ENCODE assay signal across 12 cellular contexts in genomic region chr1:195663549-195664280, GRCh38.
DNase-seq lines count a peak whose midpoint lies in the region; ATAC-seq, FAIRE-seq and TF ChIP-seq lines count a peak whose summit lies in the region.
"Had no signal": no experiment of that assay in that cellular context is flagged by ENCODE, and none has a peak within 500 bp of the region (broad histone marks: within the 10 kb centered on the region; RNA-seq: fewer than 3 reads in every experiment).

No MANE protein-coding gene starts in this region.

- no peak for TF ChIP-seq POLR2A in K562 (conservative IDR thresholded peaks at IDR 0.05)

- no peak overlapping the region for H3K27ac Mint-ChIP-seq in activated T-helper 17 cell treated with anti-CD3 and anti-CD28 coated beads, Interleukin-2, amount 50 U/mL, for 72 hours
- H3K27ac Mint-ChIP-seq: activated T-helper 2 cell treated with anti-CD3 and anti-CD28 coated beads, Interferon-gamma antibody, Interleukin-2, Interleukin-4, amounts not matched to agents 10 μg/mL and 5 μg/mL and 100 μg/mL, durations not matched to agents 14 hours and 24 hours and 36 hours had no signal

- 0% methylated on average over 4 of the region's 4 CpGs for WGBS in K562 (ENCODE audit: insufficient coverage, low coverage, missing lambda C conversion rate)
- 74 to 81% methylated on average over 4 of the region's 4 CpGs for WGBS in lung, 2 donors

- POLR2A ChIA-PET in BJ (lab: Charles Lee) = no interaction called here
- POLR2A ChIA-PET in K562 (lab: Yijun Ruan, JAX) = interaction anchor here (1.2 kb wide), 1 partner anchor 10 kb away, joined by 3 read pairs; no protein-coding TSS in a partner anchor

- TF ChIP-seq EP300 in K562 (IDR thresholded peaks at IDR 0.05; ENCODE audit: low read length) = no peak

- no peaks in the 10 kb centered on the region for H4K20me1 ChIP-seq in K562 (replicated peaks; ENCODE audit: control insufficient read depth, insufficient read depth, low read length)

- intact Hi-C loops in K562 (cut with micrococcal nuclease) = no loop called here
- intact Hi-C loops in tibial artery (cut with DNase I; ENCODE audit: low total_unique reads) = no loop called here

- TF ChIP-seq CTCF in BJ (IDR thresholded peaks at IDR 0.05; ENCODE audit: insufficient read depth, low read depth, low read length) (no peak), K562 (IDR thresholded peaks at IDR 0.05 in 2 of 3, conservative IDR thresholded peaks at IDR 0.05 in 1 of 3; ENCODE audit: insufficient read depth in 2 of 3, low read depth in 1 of 3, low read length in 3 of 3) (no peak), lung (IDR thresholded peaks at IDR 0.05; ENCODE audit: control extremely low read depth, extremely low read depth) (no peak), tibial artery (IDR thresholded peaks at IDR 0.05) (no peak)

- H3K4me2 ChIP-seq in K562 (ENCODE audit: insufficient read depth, low read length) = no peak overlapping the region

- H3K27ac ChIP-seq in K562 (ENCODE audit: extremely low read depth, low read depth, low read length) (no peak overlapping the region), lung (ENCODE audit: low read depth in 1 of 2, low read length in 1 of 2) (no peak overlapping the region), tibial artery (no peak overlapping the region)
- H3K27ac ChIP-seq: WERI-Rb-1 had no signal

- H3K36me3 ChIP-seq in BJ (ENCODE audit: control insufficient read depth, insufficient read depth, low read length) (no peaks in the 10 kb centered on the region; the same call in 1 of the 2 replicates), K562 (ENCODE audit: control insufficient read depth, insufficient read depth, low read length) (no peaks in the 10 kb centered on the region), lung (ENCODE audit: control insufficient read depth in 2 of 2, insufficient read depth in 2 of 2, low read length in 2 of 2) (no peaks in the 10 kb centered on the region), tibial artery (no peaks in the 10 kb centered on the region)
- H3K36me3 ChIP-seq: WERI-Rb-1 had no signal

- TF ChIP-seq RAD21 in K562 (CRISPR knock-in tag; conservative IDR thresholded peaks at IDR 0.05 in 1 of 2, IDR thresholded peaks at IDR 0.05 in 1 of 2) = no peak

- H3K27me3 ChIP-seq in BJ (ENCODE audit: control insufficient read depth, insufficient read depth, low read length) (no peaks in the 10 kb centered on the region), K562 (ENCODE audit: control insufficient read depth in 2 of 2, insufficient read depth in 2 of 2, low read length in 2 of 2) (no peaks in the 10 kb centered on the region), lung (ENCODE audit: control insufficient read depth, insufficient read depth) (no peaks in the 10 kb centered on the region), tibial artery (no peaks in the 10 kb centered on the region)

- no peaks in the 10 kb centered on the region for H3K9me1 ChIP-seq in K562 (ENCODE audit: control insufficient read depth, insufficient read depth, low read length)

- H3K27me3 Mint-ChIP-seq in activated T-helper 17 cell treated with anti-CD3 and anti-CD28 coated beads, Interleukin-2, amount 50 U/mL, for 72 hours = no peaks in the 10 kb centered on the region

- no TSS peak for BruUV-seq in K562 (replicated peaks; lab: Mats Ljungman, UMichigan)

- no peaks in the 10 kb centered on the region for H3K4me1 Mint-ChIP-seq in activated T-helper 17 cell treated with anti-CD3 and anti-CD28 coated beads, Interleukin-2, amount 50 U/mL, for 72 hours

- peak; percentile 66 for DNase-seq in BJ (ENCODE audit: low read depth)
- DNase-seq in M059J (ENCODE audit: low read depth) = peak; percentile 88
- peak in 1 of 4 experiments; percentile 16 for DNase-seq in K562 (ENCODE audit: extremely low read depth in 1 of 4, low spot score in 3 of 4)
- DNase-seq in lung (ENCODE audit: low spot score) = no peak
- DNase-seq in tibial artery = no peak
- no peak for DNase-seq in activated CD4-positive, alpha-beta T cell treated with anti-CD3 and anti-CD28 coated beads for 1 hour
- DNase-seq: COR-L47, NCI-H1092 treated with DMSO at 0.1 percent for 48 hours, WERI-Rb-1 had no signal

- H2AFZ ChIP-seq in K562 (ENCODE audit: low read depth, low read length) = no peak overlapping the region

- no peak for FAIRE-seq in K562 (lab: Jason Lieb, UNC)

- no peak overlapping the region for H3K4me3 ChIP-seq in BJ (ENCODE audit: low read depth, low read length)
- H3K4me3 ChIP-seq in K562 = no peak overlapping the region
- no peak overlapping the region for H3K4me3 ChIP-seq in lung
- no peak overlapping the region for H3K4me3 ChIP-seq in tibial artery

- in situ Hi-C loops in K562 (cut with MboI) = no loop called here

- H3K9me3 ChIP-seq in K562 (replicated peaks; ENCODE audit: control insufficient read depth, insufficient read depth, low read depth, low read length) (no peaks in the 10 kb centered on the region), lung (ENCODE audit: control insufficient read depth in 2 of 2, insufficient read depth in 1 of 2, low read length in 1 of 2) (peaks cover 0 to 1% of the 10 kb centered on the region in 2 donors), tibial artery (no peaks in the 10 kb centered on the region)

- no peaks in the 10 kb centered on the region for H3K4me1 ChIP-seq in K562 (replicated peaks in 1 of 2; ENCODE audit: control insufficient read depth in 2 of 2, insufficient read depth in 2 of 2, low read length in 2 of 2)
- no peaks in the 10 kb centered on the region for H3K4me1 ChIP-seq in lung (ENCODE audit: control insufficient read depth in 2 of 2, insufficient read depth in 2 of 2, low read length in 2 of 2)
- no peaks in the 10 kb centered on the region for H3K4me1 ChIP-seq in tibial artery

- H3K79me2 ChIP-seq in K562 (ENCODE audit: control insufficient read depth, insufficient read depth, low read length) = no peaks in the 10 kb centered on the region

- no peaks in the 10 kb centered on the region for H3K36me3 Mint-ChIP-seq in activated T-helper 17 cell treated with anti-CD3 and anti-CD28 coated beads, Interleukin-2, amount 50 U/mL, for 72 hours (ENCODE audit: low read depth)

- CTCF ChIA-PET in BJ (lab: Yijun Ruan, JAX) = interaction anchor here (1.1 kb wide), 1 partner anchor 17 kb away, joined by 3 read pairs; no protein-coding TSS in a partner anchor
- CTCF ChIA-PET in K562 (lab: Yijun Ruan, JAX; ENCODE audit: low intra/inter-chr PET ratio) = no interaction called here

- ATAC-seq in K562 = no peak
- peak; percentile 41 for ATAC-seq in lung (ENCODE audit: insufficient read depth, low FRiP score)
- ATAC-seq in HG03565 (IDR thresholded peaks at IDR 0.05; ENCODE audit: unreplicated experiment) = no peak
- ATAC-seq in activated T-helper 17 cell treated with anti-CD3 and anti-CD28 coated beads, Interleukin-2, amount 50 U/mL, for 72 hours (replicated peaks) = no peak

- peaks cover 4% of the 10 kb centered on the region for H3K9me3 Mint-ChIP-seq in activated T-helper 17 cell treated with anti-CD3 and anti-CD28 coated beads, Interleukin-2, amount 50 U/mL, for 72 hours

- H3K9ac ChIP-seq in K562 (ENCODE audit: insufficient read depth in 1 of 2, low read depth in 2 of 2, low read length in 2 of 2) = no peak overlapping the region

- no peak overlapping the region for H3K4me3 Mint-ChIP-seq in activated T-helper 17 cell treated with anti-CD3 and anti-CD28 coated beads, Interleukin-2, amount 50 U/mL, for 72 hours

TF ChIP-seq in K562, 482 proteins besides CTCF, POLR2A, EP300 and RAD21 (continues in another document):
- TF ChIP-seq EZH2 (IDR thresholded peaks at IDR 0.05; ENCODE audit: borderline replicate concordance, low read depth, low read length) = no peak
- TF ChIP-seq ARHGAP35 (IDR thresholded peaks at IDR 0.05; ENCODE audit: partially characterized antibody) = no peak
- TF ChIP-seq ZNF12 (CRISPR knock-in tag; IDR thresholded peaks at IDR 0.05) = no peak
- TF ChIP-seq FOXJ3 (CRISPR knock-in tag; IDR thresholded peaks at IDR 0.05) = no peak
- no peak for TF ChIP-seq TFE3 (CRISPR knock-in tag; IDR thresholded peaks at IDR 0.05)
- no peak for TF ChIP-seq ZNF76 (CRISPR knock-in tag; IDR thresholded peaks at IDR 0.05; ENCODE audit: borderline replicate concordance)
- TF ChIP-seq CEBPZ (IDR thresholded peaks at IDR 0.05; ENCODE audit: borderline replicate concordance, low read depth, low read length) = no peak
- peak; percentile 25; the same call in 1 of the 2 replicates for TF ChIP-seq MAFG (tag; conservative IDR thresholded peaks at IDR 0.05)
- no peak for TF ChIP-seq KLF16 (IDR thresholded peaks at IDR 0.05)

Comparison
In these comparisons a context has a peak if more than half of its experiments do, and no peak if none do; other contexts are left out.
1. DNase-seq: peak in BJ (single experiment) and M059J (single experiment); none in lung (single experiment), tibial artery (0 of 2) and activated CD4-positive, alpha-beta T cell treated with anti-CD3 and anti-CD28 coated beads for 1 hour (single experiment).